Comparison of ENCODE assay signal across 1 cellular context in the genomic region with DNA sequence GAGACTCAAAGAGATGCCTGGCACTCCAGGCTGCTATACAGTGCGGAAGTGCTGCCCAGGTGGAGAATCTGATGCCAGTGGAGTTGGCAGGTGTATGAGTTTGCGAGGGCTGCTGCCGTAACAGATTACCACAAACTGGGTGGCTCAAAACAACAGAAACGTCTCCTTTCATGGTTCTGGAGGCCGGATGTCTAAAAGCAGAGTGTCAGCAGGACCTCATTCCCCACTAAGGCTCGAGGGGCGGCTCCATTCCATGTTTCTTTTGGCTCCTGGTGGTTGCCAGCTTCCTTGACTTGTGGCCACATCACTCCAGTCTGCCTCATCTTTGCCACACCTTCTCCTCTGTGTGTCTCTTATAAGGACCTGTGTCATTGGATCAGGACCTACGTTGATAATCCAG.
TF ChIP-seq lines count a peak whose summit lies in the region.

No MANE protein-coding gene starts in this region.

TF ChIP-seq in GM12891, 5 proteins besides CTCF, POLR2A, EP300 and RAD21:
- no peak for TF ChIP-seq TAF1 (IDR thresholded peaks at IDR 0.05; ENCODE audit: low read depth, low read length)
- no peak for TF ChIP-seq PAX5 (IDR thresholded peaks at IDR 0.05; ENCODE audit: insufficient read depth, low read length, severe bottlenecking)
- no peak for TF ChIP-seq SPI1 (IDR thresholded peaks at IDR 0.05; ENCODE audit: low read depth, low read length)
- no peak for TF ChIP-seq POLR2AphosphoS5 (IDR thresholded peaks at IDR 0.05; ENCODE audit: low read depth, low read length)
- no peak for TF ChIP-seq POU2F2 (IDR thresholded peaks at IDR 0.05; ENCODE audit: low read depth, low read length)
